29 cellular contexts compared by ENCODE assay signal in the genomic region with DNA sequence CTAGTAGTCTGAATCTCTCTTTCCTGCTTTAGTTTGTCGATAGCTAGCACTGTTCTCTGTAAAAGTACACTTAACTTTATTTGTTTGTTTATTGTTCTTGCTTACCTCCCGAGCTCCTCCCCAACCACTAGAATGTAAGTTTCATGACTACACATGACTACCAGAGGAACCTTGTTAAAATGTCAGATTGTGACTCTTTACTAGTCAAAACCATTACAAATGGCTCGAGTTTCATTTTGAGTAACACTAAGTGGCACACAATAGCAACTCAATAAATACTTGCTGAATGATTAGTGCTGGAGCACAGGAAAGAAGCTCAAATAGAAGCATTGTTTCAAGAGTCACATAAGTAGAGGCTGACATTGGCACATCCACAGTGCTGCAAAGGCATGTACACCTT.
DNase-seq lines count a peak whose midpoint lies in the region; ATAC-seq and TF ChIP-seq lines count a peak whose summit lies in the region.
"Had no signal": no experiment of that assay in that cellular context is flagged by ENCODE, and none has a peak within 500 bp of the region (broad histone marks: within the 10 kb centered on the region; RNA-seq: fewer than 3 reads in every experiment).

No MANE protein-coding gene starts in this region.

- no peaks in the 10 kb centered on the region for H3K79me2 ChIP-seq in KMS-11 (ENCODE audit: insufficient read depth, low read depth)

- peaks cover 11 to 47% of the 10 kb centered on the region in 2 donors for H3K9me3 Mint-ChIP-seq in effector memory CD8-positive, alpha-beta T cell
- H3K9me3 Mint-ChIP-seq in activated naive CD8-positive, alpha-beta T cell treated with anti-CD3 and anti-CD28 coated beads, Interleukin-2, amount 50 U/mL, for 24 hours = peaks cover 7% of the 10 kb centered on the region

- H3K4me2 ChIP-seq in KMS-11 = no peak overlapping the region
- H3K4me2 ChIP-seq: A549; BLaER1 treated with 17β-estradiol and CSF1 and Interleukin-3, amounts not matched to agents 10 nM and 100 nM; PC-9 had no signal

- H3K27me3 Mint-ChIP-seq in effector memory CD8-positive, alpha-beta T cell = no peaks in the 10 kb centered on the region
- no peaks in the 10 kb centered on the region for H3K27me3 Mint-ChIP-seq in activated naive CD8-positive, alpha-beta T cell treated with anti-CD3 and anti-CD28 coated beads, Interleukin-2, amount 50 U/mL, for 24 hours
- H3K27me3 Mint-ChIP-seq: CD4-positive, alpha-beta T cell had no signal

- ATAC-seq in GM18519 (IDR thresholded peaks at IDR 0.05; ENCODE audit: low FRiP score, unreplicated experiment) (peak; percentile 41), GM19463 (IDR thresholded peaks at IDR 0.05; ENCODE audit: unreplicated experiment) (peak; percentile 65), HG03175 (IDR thresholded peaks at IDR 0.05; ENCODE audit: unreplicated experiment) (no peak)
- ATAC-seq in effector memory CD8-positive, alpha-beta T cell (replicated peaks) = no peak
- ATAC-seq in activated naive CD8-positive, alpha-beta T cell treated with anti-CD3 and anti-CD28 coated beads, Interleukin-2, amount 50 U/mL, for 24 hours = no peak
- ATAC-seq: A549, Right ventricle myocardium inferior, SK-N-SH treated with all-trans-retinoic acid at 6 μM for 48 hours had no signal

- H2AFZ ChIP-seq in KMS-11 (ENCODE audit: low read depth) = no peak overlapping the region
- H2AFZ ChIP-seq: PC-9 had no signal

- no peak overlapping the region for H3K27ac Mint-ChIP-seq in effector memory CD8-positive, alpha-beta T cell
- no peak overlapping the region for H3K27ac Mint-ChIP-seq in activated naive CD8-positive, alpha-beta T cell treated with anti-CD3 and anti-CD28 coated beads, Interleukin-2, amount 50 U/mL, for 24 hours
- H3K27ac Mint-ChIP-seq: CD4-positive, alpha-beta T cell had no signal

- H4K20me1 ChIP-seq in KMS-11 (ENCODE audit: insufficient read depth) = no peaks in the 10 kb centered on the region
- H4K20me1 ChIP-seq: BLaER1 treated with 17β-estradiol and CSF1 and Interleukin-3, amounts not matched to agents 10 nM and 100 nM had no signal

- no peaks in the 10 kb centered on the region for H3K36me3 Mint-ChIP-seq in effector memory CD8-positive, alpha-beta T cell (ENCODE audit: insufficient read depth)
- no peaks in the 10 kb centered on the region for H3K36me3 Mint-ChIP-seq in activated naive CD8-positive, alpha-beta T cell treated with anti-CD3 and anti-CD28 coated beads, Interleukin-2, amount 50 U/mL, for 24 hours (ENCODE audit: low read depth)

- H3K27me3 ChIP-seq in KMS-11 (ENCODE audit: insufficient read depth, low read depth) = no peaks in the 10 kb centered on the region
- H3K27me3 ChIP-seq: BLaER1 treated with 17β-estradiol and CSF1 and Interleukin-3, amounts not matched to agents 10 nM and 100 nM; SJCRH30 had no signal

- no peaks in the 10 kb centered on the region for H3K4me1 Mint-ChIP-seq in effector memory CD8-positive, alpha-beta T cell (ENCODE audit: low read depth in 2 of 2)
- H3K4me1 Mint-ChIP-seq in activated naive CD8-positive, alpha-beta T cell treated with anti-CD3 and anti-CD28 coated beads, Interleukin-2, amount 50 U/mL, for 24 hours = no peaks in the 10 kb centered on the region

- DNase-seq in epithelial cell of esophagus (ENCODE audit: low read depth) = peak; percentile 24
- DNase-seq in effector memory CD8-positive, alpha-beta T cell = no peak
- DNase-seq in activated naive CD8-positive, alpha-beta T cell treated with anti-CD3 and anti-CD28 coated beads, Interleukin-2, amount 50 U/mL, for 24 hours = no peak
- no peak for DNase-seq in GDM1 (lab: John Stamatoyannopoulos, UW)
- DNase-seq: AML-193; CD4-positive, alpha-beta T cell; GOT3; IMR-90; KG1; NCI-H1092; NCI-H1417 treated with DMSO at 0.1 percent for 48 hours; NCI-H1694 treated with DMSO at 0.1 percent for 48 hours; NCI-H2081; NCI-H2171 treated with DMSO at 0.1 percent for 48 hours; NCI-H524; NCI-H748 treated with DMSO at 0.1 percent for 48 hours; NK-92 treated with Interleukin-12 subunit alpha and Interleukin-12 subunit beta, amount 100 ng/mL, for 24 hours; PC-9; SJCRH30; T-helper 2 cell had no signal

- H3K36me3 ChIP-seq in KMS-11 (ENCODE audit: insufficient read depth) = no peaks in the 10 kb centered on the region
- H3K36me3 ChIP-seq: BLaER1 treated with 17β-estradiol and CSF1 and Interleukin-3, amounts not matched to agents 10 nM and 100 nM; HAP-1; SJCRH30 had no signal

- H3K4me3 Mint-ChIP-seq in effector memory CD8-positive, alpha-beta T cell = no peak overlapping the region
- no peak overlapping the region for H3K4me3 Mint-ChIP-seq in activated naive CD8-positive, alpha-beta T cell treated with anti-CD3 and anti-CD28 coated beads, Interleukin-2, amount 50 U/mL, for 24 hours
- H3K4me3 Mint-ChIP-seq: CD4-positive, alpha-beta T cell had no signal

- peak overlapping the region; percentile 26; the same call in 1 of the 2 replicates for H3K27ac ChIP-seq in KMS-11
- H3K27ac ChIP-seq: A549; BLaER1 treated with 17β-estradiol and CSF1 and Interleukin-3, amounts not matched to agents 10 nM and 100 nM; PC-9; SJCRH30 had no signal

- H3K4me1 ChIP-seq in KMS-11 (ENCODE audit: low read depth, poor library complexity, severe bottlenecking) = peaks cover 53% of the 10 kb centered on the region
- H3K4me1 ChIP-seq: A549; BLaER1 treated with 17β-estradiol and CSF1 and Interleukin-3, amounts not matched to agents 10 nM and 100 nM; HAP-1; SJCRH30 had no signal

- no peak overlapping the region for H3K9ac ChIP-seq in KMS-11
- H3K9ac ChIP-seq: BLaER1 treated with 17β-estradiol and CSF1 and Interleukin-3, amounts not matched to agents 10 nM and 100 nM had no signal

- no peak for TF ChIP-seq CTCF in KMS-11 (conservative IDR thresholded peaks at IDR 0.05; ENCODE audit: low read depth, low read length)
- no peak for TF ChIP-seq CTCF in epithelial cell of esophagus (IDR thresholded peaks at IDR 0.05; ENCODE audit: insufficient read depth, low read depth, low read length, missing control alignments)

- H3K4me3 ChIP-seq in KMS-11 (IDR thresholded peaks at IDR 0.05; ENCODE audit: insufficient read depth, low read depth, low read length) (no peak overlapping the region), epithelial cell of esophagus (ENCODE audit: low read length) (no peak overlapping the region)
- H3K4me3 ChIP-seq: A549; BLaER1 treated with 17β-estradiol and CSF1 and Interleukin-3, amounts not matched to agents 10 nM and 100 nM; HAP-1; PC-9; SJCRH30 had no signal

Comparison
In these comparisons a context has a peak if more than half of its experiments do, and no peak if none do; other contexts are left out.
1. ATAC-seq: peak in GM18519 (single experiment) and GM19463 (single experiment); none in effector memory CD8-positive, alpha-beta T cell (single experiment), activated naive CD8-positive, alpha-beta T cell treated with anti-CD3 and anti-CD28 coated beads, Interleukin-2, amount 50 U/mL, for 24 hours (single experiment) and HG03175 (single experiment).